In genomic region chr15:59786466-59786865, GRCh38 we compare ENCODE assay signal across 7 cellular contexts.
DNase-seq lines count a peak whose midpoint lies in the region; TF ChIP-seq lines count a peak whose summit lies in the region.
"Not testable (repeated sequence)": the region's sequence is repeated elsewhere in the genome, so short reads cannot be mapped to it uniquely, and the experiment has no call there.

No MANE protein-coding gene starts in this region.

- H3K4me1 Mint-ChIP-seq in activated naive CD4-positive, alpha-beta T cell treated with anti-CD3 and anti-CD28 coated beads, Interleukin-2, amount 10 ng/mL, durations not matched to agents 7 days and 5 days = peaks cover 65% of the 10 kb centered on the region
- H3K4me1 Mint-ChIP-seq in endodermal cell = peaks cover 47% of the 10 kb centered on the region
- H3K4me1 Mint-ChIP-seq in nephron progenitor cell = peaks cover 37% of the 10 kb centered on the region

- H3K27ac ChIP-seq in KOPT-K1 (ENCODE audit: low read depth, low read length, poor library complexity, severe bottlenecking) (peak overlapping the region; percentile 74), WERI-Rb-1 (peak overlapping the region; percentile 61)
- not testable (repeated sequence) for H3K27ac ChIP-seq in endodermal cell (ENCODE audit: low read depth, low read length)

- H3K9me3 ChIP-seq in KOPT-K1 (ENCODE audit: insufficient read depth, low read length, poor library complexity, severe bottlenecking) (peaks cover 13% of the 10 kb centered on the region), endodermal cell (ENCODE audit: control insufficient read depth, low read length) (peaks cover 13% of the 10 kb centered on the region)
- H3K9me3 ChIP-seq in WERI-Rb-1 (ENCODE audit: severe bottlenecking) = not testable (repeated sequence)

- H3K4me3 Mint-ChIP-seq in activated naive CD4-positive, alpha-beta T cell treated with anti-CD3 and anti-CD28 coated beads, Interleukin-2, amount 10 ng/mL, durations not matched to agents 7 days and 5 days; endodermal cell; nephron progenitor cell: not testable (repeated sequence)

- H3K27ac Mint-ChIP-seq in activated naive CD4-positive, alpha-beta T cell treated with anti-CD3 and anti-CD28 coated beads, Interleukin-2, amount 10 ng/mL, durations not matched to agents 7 days and 5 days = peak overlapping the region; percentile 72
- H3K27ac Mint-ChIP-seq in endodermal cell = peak overlapping the region; percentile 76
- peak overlapping the region; percentile 75 for H3K27ac Mint-ChIP-seq in nephron progenitor cell

- H3K36me3 Mint-ChIP-seq in activated naive CD4-positive, alpha-beta T cell treated with anti-CD3 and anti-CD28 coated beads, Interleukin-2, amount 10 ng/mL, durations not matched to agents 7 days and 5 days = peaks cover 27% of the 10 kb centered on the region
- not testable (repeated sequence) for H3K36me3 Mint-ChIP-seq in endodermal cell (ENCODE audit: low read depth); nephron progenitor cell (ENCODE audit: low read depth)

- H3K4me3 ChIP-seq in WERI-Rb-1 (ENCODE audit: low read depth, low read length); endodermal cell (ENCODE audit: low read length): not testable (repeated sequence)

- H3K4me1 ChIP-seq in endodermal cell (ENCODE audit: control insufficient read depth, insufficient read depth, low read length) = peaks cover 15% of the 10 kb centered on the region

- 85 to 92% methylated on average over 3 of the region's 3 CpGs for WGBS in endodermal cell (ENCODE audit: insufficient coverage in 1 of 2, insufficient read length in 1 of 2), 2 experiments

- not testable (repeated sequence) for H3K36me3 ChIP-seq in KOPT-K1 (ENCODE audit: insufficient read depth, low read length); WERI-Rb-1; endodermal cell (ENCODE audit: control insufficient read depth, insufficient read depth, low read length)

- CTCF ChIA-PET in activated naive CD4-positive, alpha-beta T cell treated with anti-CD3 and anti-CD28 coated beads, Interleukin-2, amount 10 ng/mL, durations not matched to agents 7 days and 5 days (lab: Charles Lee) = not testable (repeated sequence)

- H3K27me3 ChIP-seq in WERI-Rb-1 (ENCODE audit: insufficient read depth, low read depth, severe bottlenecking); endodermal cell (ENCODE audit: control insufficient read depth, insufficient read depth, low read length, poor library complexity, severe bottlenecking): not testable (repeated sequence)

- not testable (repeated sequence) for H3K9ac ChIP-seq in endodermal cell (ENCODE audit: extremely low read depth, low read length, poor library complexity, severe bottlenecking)

- peaks cover 15% of the 10 kb centered on the region for H3K27me3 Mint-ChIP-seq in activated naive CD4-positive, alpha-beta T cell treated with anti-CD3 and anti-CD28 coated beads, Interleukin-2, amount 10 ng/mL, durations not matched to agents 7 days and 5 days
- peaks cover 17% of the 10 kb centered on the region for H3K27me3 Mint-ChIP-seq in endodermal cell (ENCODE audit: insufficient read depth)
- not testable (repeated sequence) for H3K27me3 Mint-ChIP-seq in nephron progenitor cell (ENCODE audit: low read depth, poor library complexity)

- DNase-seq in ELF-1 (ENCODE audit: low read depth, low spot score) (peak; percentile 41), NCI-H82 (lab: John Stamatoyannopoulos, UW) (peak; percentile 84), WERI-Rb-1 (peak; percentile 72), endodermal cell (peak; percentile 65)
- not testable (repeated sequence) for DNase-seq in activated naive CD4-positive, alpha-beta T cell treated with anti-CD3 and anti-CD28 coated beads, Interleukin-2, amount 10 ng/mL, durations not matched to agents 7 days and 5 days; nephron progenitor cell

- not testable (repeated sequence) for TF ChIP-seq CTCF in WERI-Rb-1 (IDR thresholded peaks at IDR 0.05; ENCODE audit: low read depth, low read length); endodermal cell (conservative IDR thresholded peaks at IDR 0.05); nephron progenitor cell (IDR thresholded peaks at IDR 0.05)

- peaks cover 23% of the 10 kb centered on the region for H3K9me3 Mint-ChIP-seq in activated naive CD4-positive, alpha-beta T cell treated with anti-CD3 and anti-CD28 coated beads, Interleukin-2, amount 10 ng/mL, durations not matched to agents 7 days and 5 days
- H3K9me3 Mint-ChIP-seq in endodermal cell = peaks cover 17% of the 10 kb centered on the region
- H3K9me3 Mint-ChIP-seq in nephron progenitor cell = peaks cover 41% of the 10 kb centered on the region
